ENCODE assay signal across 1 cellular context in genomic region chr3:16290827-16291196, GRCh38.
TF ChIP-seq lines count a peak whose summit lies in the region.

No MANE protein-coding gene starts in this region.

TF ChIP-seq in IMR-90, 13 proteins besides CTCF, POLR2A, EP300 and RAD21 (continued from another document):
- TF ChIP-seq USF2 (IDR thresholded peaks at IDR 0.05; ENCODE audit: low read depth, low read length) (no peak), MAFK (IDR thresholded peaks at IDR 0.05; ENCODE audit: low read depth, low read length) (no peak), RFX5 (IDR thresholded peaks at IDR 0.05; ENCODE audit: low read depth, low read length) (no peak), ELK1 (IDR thresholded peaks at IDR 0.05; ENCODE audit: borderline replicate concordance, low read depth, low read length) (no peak), CHD1 (IDR thresholded peaks at IDR 0.05; ENCODE audit: low read depth, low read length) (no peak), RCOR1 (IDR thresholded peaks at IDR 0.05; ENCODE audit: insufficient replicate concordance, low read length) (no peak), SMC3 (IDR thresholded peaks at IDR 0.05; ENCODE audit: low read depth, low read length) (no peak), NFE2L2 (IDR thresholded peaks at IDR 0.05; ENCODE audit: low read depth, low read length) (no peak), BHLHE40 (IDR thresholded peaks at IDR 0.05; ENCODE audit: low read depth, low read length) (no peak), MXI1 (IDR thresholded peaks at IDR 0.05; ENCODE audit: borderline replicate concordance, low read depth, low read length) (no peak), CEBPB (IDR thresholded peaks at IDR 0.05; ENCODE audit: low read depth, low read length) (no peak), MAZ (IDR thresholded peaks at IDR 0.05; ENCODE audit: borderline replicate concordance, low read depth, low read length) (no peak)
TF ChIP-seq in IMR-90: peak in this region for 0.
